Comparison of ENCODE assay signal across 9 cellular contexts in genomic region chr2:234463626-234464290, GRCh38. TPM values are rescaled to one million over a fixed set of nuclear protein-coding genes. Genes with fewer than 3 reads are reported as not detected.
DNase-seq lines count a peak whose midpoint lies in the region; ATAC-seq lines count a peak whose summit lies in the region.
"Had no signal": no experiment of that assay in that cellular context is flagged by ENCODE, and none has a peak within 500 bp of the region (broad histone marks: within the 10 kb centered on the region; RNA-seq: fewer than 3 reads in every experiment).

No MANE protein-coding gene starts in this region.

- peak overlapping the region; percentile 94 to 100 (median 96) for H3K27ac Mint-ChIP-seq in naive thymus-derived CD4-positive, alpha-beta T cell

- no peak overlapping the region for H2AFZ ChIP-seq in Karpas-422 (ENCODE audit: low read length)

- POLR2A ChIA-PET in naive thymus-derived CD4-positive, alpha-beta T cell (lab: Charles Lee) = interaction anchor here (0.6 to 27.5 kb wide), 16 partner anchors 12 to 174 kb away, joined by 3 to 643 read pairs (median 8); no protein-coding TSS in a partner anchor

- DNase-seq in SIG-M5 treated with dmso at 0.1 percent for 504 hours (lab: John Stamatoyannopoulos, UW; ENCODE audit: unreplicated experiment) (peak; percentile 6), SIG-M5 (lab: John Stamatoyannopoulos, UW) (no peak), Karpas-422 (no peak)
- peak; percentile 34 for DNase-seq in activated CD8-positive, alpha-beta memory T cell treated with anti-CD3 and anti-CD28 coated beads, Interleukin-2, amount 50 U/mL, for 24 hours (ENCODE audit: extremely low read depth)
- DNase-seq in naive thymus-derived CD4-positive, alpha-beta T cell = peak; percentile 36 to 91 (median 87)

- intact Hi-C loops in naive thymus-derived CD4-positive, alpha-beta T cell (cut with micrococcal nuclease) = loop anchor here (1.0 kb wide), 7 partner anchors 9 to 171 kb away; no protein-coding TSS in a partner anchor

- no peaks in the 10 kb centered on the region for H3K36me3 ChIP-seq in naive thymus-derived CD4-positive, alpha-beta T cell (ENCODE audit: control insufficient read depth in 2 of 3, insufficient read depth in 3 of 3, low read length in 3 of 3)
- H3K36me3 ChIP-seq in Karpas-422 (ENCODE audit: insufficient read depth, low read length) = no peaks in the 10 kb centered on the region

- ATAC-seq in naive thymus-derived CD4-positive, alpha-beta T cell = peak; percentile 93
- ATAC-seq in HG02840 (IDR thresholded peaks at IDR 0.05; ENCODE audit: low FRiP score, unreplicated experiment) = no peak
- ATAC-seq in HG02678 (IDR thresholded peaks at IDR 0.05; ENCODE audit: unreplicated experiment) = no peak
- no peak for ATAC-seq in HG03442 (IDR thresholded peaks at IDR 0.05; ENCODE audit: unreplicated experiment)

- no peaks in the 10 kb centered on the region for H3K9me3 ChIP-seq in naive thymus-derived CD4-positive, alpha-beta T cell (ENCODE audit: control insufficient read depth in 2 of 3, low read length in 3 of 3)
- no peaks in the 10 kb centered on the region for H3K9me3 ChIP-seq in Karpas-422 (ENCODE audit: low read length)

- peak overlapping the region; percentile 26 for H3K4me3 ChIP-seq in naive thymus-derived CD4-positive, alpha-beta T cell (ENCODE audit: low read length)
- H3K4me3 ChIP-seq in Karpas-422 (ENCODE audit: low read length) = no peak overlapping the region

- no peaks in the 10 kb centered on the region for H3K79me2 ChIP-seq in Karpas-422 (ENCODE audit: low read length)

- H3K4me3 Mint-ChIP-seq in naive thymus-derived CD4-positive, alpha-beta T cell = peak overlapping the region; percentile 45 to 84 (median 76)

- no peaks in the 10 kb centered on the region for H4K20me1 ChIP-seq in Karpas-422 (ENCODE audit: insufficient read depth, low read depth, low read length)

- H3K36me3 Mint-ChIP-seq in naive thymus-derived CD4-positive, alpha-beta T cell = peaks cover 0 to 33% (median 0%) of the 10 kb centered on the region in 5 donors

- H3K27me3 Mint-ChIP-seq in naive thymus-derived CD4-positive, alpha-beta T cell = no peaks in the 10 kb centered on the region

- H3K9me3 Mint-ChIP-seq in naive thymus-derived CD4-positive, alpha-beta T cell = peaks cover 0 to 7% (median 0%) of the 10 kb centered on the region in 11 donors

- CTCF ChIA-PET in naive thymus-derived CD4-positive, alpha-beta T cell (lab: Charles Lee) = interaction anchor here (0.9 to 3.2 kb wide), 8 partner anchors 9 to 170 kb away, joined by 3 to 16 read pairs (median 4); no protein-coding TSS in a partner anchor

- H3K27ac ChIP-seq in naive thymus-derived CD4-positive, alpha-beta T cell (ENCODE audit: low read depth, low read length) = peak overlapping the region; percentile 93
- H3K27ac ChIP-seq in Karpas-422 (ENCODE audit: low read length) = no peak overlapping the region
- H3K27ac ChIP-seq: 22Rv1 had no signal

- H3K4me2 ChIP-seq in Karpas-422 (ENCODE audit: low read depth, low read length, poor library complexity, severe bottlenecking) = no peak overlapping the region

- no peaks in the 10 kb centered on the region for H3K9me2 ChIP-seq in Karpas-422 (replicated peaks; ENCODE audit: insufficient read depth, low read length)

- no peaks in the 10 kb centered on the region for H3K27me3 ChIP-seq in naive thymus-derived CD4-positive, alpha-beta T cell (ENCODE audit: control insufficient read depth in 2 of 2, insufficient read depth in 2 of 2, low read length in 2 of 2)
- no peaks in the 10 kb centered on the region; the same call in 1 of the 2 replicates for H3K27me3 ChIP-seq in Karpas-422 (ENCODE audit: low read length)

- H3K4me1 ChIP-seq in naive thymus-derived CD4-positive, alpha-beta T cell (ENCODE audit: control insufficient read depth in 2 of 2, insufficient read depth in 2 of 2, low read length in 2 of 2) = peaks cover 60 to 63% of the 10 kb centered on the region in 2 donors
- no peaks in the 10 kb centered on the region for H3K4me1 ChIP-seq in Karpas-422 (ENCODE audit: low read length)

- H3K4me1 Mint-ChIP-seq in naive thymus-derived CD4-positive, alpha-beta T cell = peaks cover 49 to 97% (median 79%) of the 10 kb centered on the region in 7 donors

- H3K9ac ChIP-seq in Karpas-422 (ENCODE audit: low read length) = no peak overlapping the region

RNA-seq across cellular contexts. Expression of gene ARL4C, which starts 33.1 kb away (rescaled TPM):
- total RNA-seq in naive thymus-derived CD4-positive, alpha-beta T cell = 100 to 1,000 TPM; 200 to 329 (median 290) TPM
- 100 to 1,000 TPM in 1 of 2 donors, 10 to 100 TPM in 1; 90.6 to 115 TPM for polyA plus RNA-seq in naive thymus-derived CD4-positive, alpha-beta T cell
- not detected in 2 replicates for total RNA-seq in Karpas-422 (2014; rRNA removed; shearing (Covaris generic); ENCODE audit: low replicate concordance)

Comparison
In these comparisons a context has a peak if more than half of its experiments do, and no peak if none do; other contexts are left out.
1. DNase-seq: peak in SIG-M5 treated with dmso at 0.1 percent for 504 hours (single experiment), activated CD8-positive, alpha-beta memory T cell treated with anti-CD3 and anti-CD28 coated beads, Interleukin-2, amount 50 U/mL, for 24 hours (single experiment) and naive thymus-derived CD4-positive, alpha-beta T cell (9 of 9); none in SIG-M5 (single experiment) and Karpas-422 (single experiment).
2. RNA of gene ARL4C, which starts 33.1 kb away (total RNA-seq): 200 to 329 TPM in naive thymus-derived CD4-positive, alpha-beta T cell; not detected in Karpas-422; every median in the first group is over 100 times any median in the second.